In the genomic region with DNA sequence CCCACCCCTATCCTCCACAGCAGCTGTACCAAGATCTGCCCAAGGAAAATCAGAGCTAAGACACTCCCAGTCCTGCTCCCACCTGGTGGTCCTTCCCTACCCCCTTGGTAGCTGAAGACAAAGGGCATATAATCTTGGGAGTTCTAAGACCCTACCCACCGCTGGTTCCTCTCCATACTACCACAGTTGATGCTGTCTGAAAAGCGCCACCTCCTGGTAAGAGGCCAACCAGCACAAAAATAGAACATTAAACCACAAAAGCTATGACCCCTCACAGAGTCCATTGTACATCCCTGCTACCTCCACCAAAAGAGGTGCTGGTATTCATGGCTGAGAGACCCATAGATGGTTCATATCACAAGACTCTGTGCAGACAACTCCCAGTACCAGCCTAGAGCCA, we compare ENCODE assay signal across 2 cellular contexts.
TF ChIP-seq lines count a peak whose summit lies in the region.

No MANE protein-coding gene starts in this region.

TF ChIP-seq in Ishikawa, 13 proteins besides CTCF, POLR2A, EP300 and RAD21 (continued from another document):
- TF ChIP-seq MAX (IDR thresholded peaks at IDR 0.05), result no peak

TF ChIP-seq in HepG2, 621 proteins besides CTCF, POLR2A, EP300 and RAD21 (continued from another document):
- TF ChIP-seq, protein P1, sequence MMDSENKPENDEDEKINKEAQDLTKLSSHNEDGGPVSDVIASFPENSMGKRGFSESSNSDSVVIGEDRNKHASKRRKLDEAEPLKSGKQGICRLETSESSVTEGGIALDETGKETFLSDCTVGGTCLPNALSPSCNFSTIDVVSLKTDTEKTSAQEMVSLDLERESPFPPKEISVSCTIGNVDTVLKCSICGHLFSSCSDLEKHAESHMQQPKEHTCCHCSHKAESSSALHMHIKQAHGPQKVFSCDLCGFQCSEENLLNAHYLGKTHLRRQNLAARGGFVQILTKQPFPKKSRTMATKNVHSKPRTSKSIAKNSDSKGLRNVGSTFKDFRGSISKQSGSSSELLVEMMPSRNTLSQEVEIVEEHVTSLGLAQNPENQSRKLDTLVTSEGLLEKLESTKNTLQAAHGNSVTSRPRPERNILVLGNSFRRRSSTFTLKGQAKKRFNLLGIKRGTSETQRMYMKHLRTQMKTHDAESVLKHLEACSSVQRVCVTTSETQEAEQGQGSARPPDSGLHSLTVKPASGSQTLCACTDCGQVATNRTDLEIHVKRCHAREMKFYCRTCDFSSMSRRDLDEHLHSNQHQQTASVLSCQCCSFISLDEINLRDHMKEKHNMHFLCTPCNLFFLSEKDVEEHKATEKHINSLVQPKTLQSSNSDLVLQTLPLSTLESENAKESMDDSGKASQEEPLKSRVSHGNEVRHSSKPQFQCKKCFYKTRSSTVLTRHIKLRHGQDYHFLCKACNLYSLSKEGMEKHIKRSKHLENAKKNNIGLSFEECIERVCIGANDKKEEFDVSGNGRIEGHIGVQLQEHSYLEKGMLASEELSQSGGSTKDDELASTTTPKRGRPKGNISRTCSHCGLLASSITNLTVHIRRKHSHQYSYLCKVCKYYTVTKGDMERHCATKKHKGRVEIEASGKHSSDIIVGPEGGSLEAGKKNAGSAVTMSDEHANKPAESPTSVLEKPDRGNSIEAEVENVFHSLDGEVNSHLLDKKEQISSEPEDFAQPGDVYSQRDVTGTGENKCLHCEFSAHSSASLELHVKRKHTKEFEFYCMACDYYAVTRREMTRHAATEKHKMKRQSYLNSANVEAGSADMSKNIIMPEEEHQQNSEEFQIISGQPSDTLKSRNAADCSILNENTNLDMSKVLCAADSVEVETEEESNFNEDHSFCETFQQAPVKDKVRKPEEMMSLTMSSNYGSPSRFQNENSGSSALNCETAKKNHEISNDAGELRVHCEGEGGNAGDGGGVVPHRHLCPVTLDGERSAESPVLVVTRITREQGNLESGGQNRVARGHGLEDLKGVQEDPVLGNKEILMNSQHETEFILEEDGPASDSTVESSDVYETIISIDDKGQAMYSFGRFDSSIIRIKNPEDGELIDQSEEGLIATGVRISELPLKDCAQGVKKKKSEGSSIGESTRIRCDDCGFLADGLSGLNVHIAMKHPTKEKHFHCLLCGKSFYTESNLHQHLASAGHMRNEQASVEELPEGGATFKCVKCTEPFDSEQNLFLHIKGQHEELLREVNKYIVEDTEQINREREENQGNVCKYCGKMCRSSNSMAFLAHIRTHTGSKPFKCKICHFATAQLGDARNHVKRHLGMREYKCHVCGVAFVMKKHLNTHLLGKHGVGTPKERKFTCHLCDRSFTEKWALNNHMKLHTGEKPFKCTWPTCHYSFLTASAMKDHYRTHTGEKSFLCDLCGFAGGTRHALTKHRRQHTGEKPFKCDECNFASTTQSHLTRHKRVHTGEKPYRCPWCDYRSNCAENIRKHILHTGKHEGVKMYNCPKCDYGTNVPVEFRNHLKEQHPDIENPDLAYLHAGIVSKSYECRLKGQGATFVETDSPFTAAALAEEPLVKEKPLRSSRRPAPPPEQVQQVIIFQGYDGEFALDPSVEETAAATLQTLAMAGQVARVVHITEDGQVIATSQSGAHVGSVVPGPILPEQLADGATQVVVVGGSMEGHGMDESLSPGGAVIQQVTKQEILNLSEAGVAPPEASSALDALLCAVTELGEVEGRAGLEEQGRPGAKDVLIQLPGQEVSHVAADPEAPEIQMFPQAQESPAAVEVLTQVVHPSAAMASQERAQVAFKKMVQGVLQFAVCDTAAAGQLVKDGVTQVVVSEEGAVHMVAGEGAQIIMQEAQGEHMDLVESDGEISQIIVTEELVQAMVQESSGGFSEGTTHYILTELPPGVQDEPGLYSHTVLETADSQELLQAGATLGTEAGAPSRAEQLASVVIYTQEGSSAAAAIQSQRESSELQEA (CRISPR knock-in tag; IDR thresholded peaks at IDR 0.05; ENCODE audit: not compliant biosample characterization), result no peak
- TF ChIP-seq MAF1 (CRISPR knock-in tag; IDR thresholded peaks at IDR 0.05; ENCODE audit: borderline replicate concordance) (no peak), HDAC6 (IDR thresholded peaks at IDR 0.05; ENCODE audit: low read depth, low read length) (no peak), ZNF264 (CRISPR knock-in tag; IDR thresholded peaks at IDR 0.05) (no peak), ZNF563 (CRISPR knock-in tag; IDR thresholded peaks at IDR 0.05) (no peak), AGO1 (IDR thresholded peaks at IDR 0.05; ENCODE audit: low read depth, low read length, poor library complexity, severe bottlenecking) (no peak), POLR2AphosphoS2 (IDR thresholded peaks at IDR 0.05; ENCODE audit: low read depth, low read length) (no peak), ZNF318 (CRISPR knock-in tag; IDR thresholded peaks at IDR 0.05) (no peak), GTF2F1 (IDR thresholded peaks at IDR 0.05; ENCODE audit: low read length) (no peak)
- TF ChIP-seq, protein P2, sequence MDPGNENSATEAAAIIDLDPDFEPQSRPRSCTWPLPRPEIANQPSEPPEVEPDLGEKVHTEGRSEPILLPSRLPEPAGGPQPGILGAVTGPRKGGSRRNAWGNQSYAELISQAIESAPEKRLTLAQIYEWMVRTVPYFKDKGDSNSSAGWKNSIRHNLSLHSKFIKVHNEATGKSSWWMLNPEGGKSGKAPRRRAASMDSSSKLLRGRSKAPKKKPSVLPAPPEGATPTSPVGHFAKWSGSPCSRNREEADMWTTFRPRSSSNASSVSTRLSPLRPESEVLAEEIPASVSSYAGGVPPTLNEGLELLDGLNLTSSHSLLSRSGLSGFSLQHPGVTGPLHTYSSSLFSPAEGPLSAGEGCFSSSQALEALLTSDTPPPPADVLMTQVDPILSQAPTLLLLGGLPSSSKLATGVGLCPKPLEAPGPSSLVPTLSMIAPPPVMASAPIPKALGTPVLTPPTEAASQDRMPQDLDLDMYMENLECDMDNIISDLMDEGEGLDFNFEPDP (CRISPR knock-in tag; conservative IDR thresholded peaks at IDR 0.05), result no peak
